ENCODE assay signal across 2 cellular contexts in the genomic region with DNA sequence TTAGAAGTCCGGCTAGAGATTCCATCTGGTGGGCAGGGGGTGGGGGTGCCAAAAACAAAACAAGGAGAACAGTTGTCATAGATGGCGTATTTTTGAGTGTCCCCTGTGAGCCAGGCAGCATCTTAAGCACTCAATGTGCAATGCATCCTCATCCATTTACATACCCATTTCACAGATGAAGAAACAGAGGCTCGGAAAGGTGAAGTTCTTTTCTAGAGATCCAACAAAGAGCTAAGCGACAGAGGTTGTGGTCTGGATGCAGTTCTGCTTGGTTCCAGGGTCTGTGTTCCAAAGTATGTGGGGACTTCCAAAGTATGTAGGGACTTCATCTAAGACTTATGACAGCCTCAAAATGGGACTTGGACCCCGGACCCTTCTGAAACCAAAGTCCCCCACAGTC.
TF ChIP-seq lines count a peak whose summit lies in the region.

No MANE protein-coding gene starts in this region.

TF ChIP-seq in HepG2, 621 proteins besides CTCF, POLR2A, EP300 and RAD21:
- TF ChIP-seq ZNF629 (CRISPR knock-in tag; conservative IDR thresholded peaks at IDR 0.05): peak; percentile 63
- no peak for TF ChIP-seq ZMYM2 (CRISPR knock-in tag; IDR thresholded peaks at IDR 0.05)

TF ChIP-seq in K562, 482 proteins besides CTCF, POLR2A, EP300 and RAD21:
- no peak for TF ChIP-seq ARNT (IDR thresholded peaks at IDR 0.05)
- TF ChIP-seq KLF6 (CRISPR knock-in tag; IDR thresholded peaks at IDR 0.05; ENCODE audit: borderline replicate concordance): no peak
- no peak for TF ChIP-seq FOXK1 (CRISPR knock-in tag; IDR thresholded peaks at IDR 0.05; ENCODE audit: borderline replicate concordance)
- no peak for TF ChIP-seq TAL1 (IDR thresholded peaks at IDR 0.05)
- no peak for TF ChIP-seq SLC30A9 (CRISPR knock-in tag; IDR thresholded peaks at IDR 0.05)
- no peak for TF ChIP-seq FOXK2 (conservative IDR thresholded peaks at IDR 0.05 in 1 of 2, IDR thresholded peaks at IDR 0.05 in 1 of 2; ENCODE audit: low read depth in 2 of 2)
- TF ChIP-seq ZNF311 (CRISPR knock-in tag; IDR thresholded peaks at IDR 0.05): no peak
- peak; percentile 59 for TF ChIP-seq RBM25 (IDR thresholded peaks at IDR 0.05; ENCODE audit: low read depth, low read length, severe bottlenecking)
TF ChIP-seq in K562: peak in this region for 1.
